21 cellular contexts compared by ENCODE assay signal in genomic region chr7:2774280-2774679, GRCh38.
"Had no signal": no experiment of that assay in that cellular context is flagged by ENCODE, and none has a peak within 500 bp of the region (broad histone marks: within the 10 kb centered on the region; RNA-seq: fewer than 3 reads in every experiment).

No MANE protein-coding gene starts in this region.

- ATAC-seq: activated CD4-positive, CD25-positive, alpha-beta regulatory T cell treated with anti-CD3 and anti-CD28 coated beads, Interleukin-2, amount 50 U/mL, for 24 hours; lower lobe of right lung; sciatic nerve; stimulated activated naive CD8-positive, alpha-beta T cell treated with anti-CD3 and anti-CD28 coated beads, Interleukin-15, Interleukin-2, amounts not matched to agents 100 U/mL and 50 U/mL, for 24 hours had no signal

- H3K27me3 ChIP-seq: brain microvascular endothelial cell, esophagus squamous epithelium, neutrophil had no signal

- H3K27me3 Mint-ChIP-seq: activated naive CD8-positive, alpha-beta T cell; naive thymus-derived CD4-positive, alpha-beta T cell had no signal

- H3K36me3 ChIP-seq: lower lobe of right lung, neutrophil, prostate gland had no signal

- H3K4me3 ChIP-seq: esophagus squamous epithelium, lower lobe of right lung, prostate gland had no signal

- H3K4me3 Mint-ChIP-seq: activated naive CD8-positive, alpha-beta T cell; naive thymus-derived CD4-positive, alpha-beta T cell had no signal

- DNase-seq: activated CD4-positive, alpha-beta T cell treated with anti-CD3 and anti-CD28 coated beads, Interleukin-2, amount 50 U/mL, for 48 hours; activated CD8-positive, alpha-beta memory T cell treated with anti-CD3 and anti-CD28 coated beads, Interleukin-2, amount 50 U/mL, for 4 hours; activated effector memory CD4-positive, alpha-beta T cell treated with Interleukin-2 at 50 U/mL for 16 hours; amygdala; brain microvascular endothelial cell; cerebellar nuclear complex; esophagus squamous epithelium; foreskin fibroblast; glutamatergic neuron; lower lobe of right lung; midbrain; naive thymus-derived CD4-positive, alpha-beta T cell; stimulated activated CD4-positive, alpha-beta T cell treated with anti-CD3 and anti-CD28 coated beads, Interleukin-12 subunit alpha, Interleukin-12 subunit beta, amount 100 ng/mL, for 4 hours; stimulated activated CD4-positive, alpha-beta T cell treated with anti-CD3 and anti-CD28 coated beads, Interleukin-2, amount 100 ng/mL, for 48 hours; stimulated activated naive CD8-positive, alpha-beta T cell treated with anti-CD3 and anti-CD28 coated beads, Interleukin-15, Interleukin-2, amounts not matched to agents 100 U/mL and 50 U/mL, for 24 hours; T-helper 2 cell had no signal

- H3K4me1 ChIP-seq: lower lobe of right lung, prostate gland had no signal

- H3K27ac ChIP-seq: brain microvascular endothelial cell, esophagus squamous epithelium, lower lobe of right lung, neutrophil, prostate gland had no signal

- H3K9me3 ChIP-seq: esophagus squamous epithelium, lower lobe of right lung, neutrophil, prostate gland had no signal

- H3K27ac Mint-ChIP-seq: activated naive CD8-positive, alpha-beta T cell had no signal
